8 cellular contexts compared by ENCODE assay signal in the genomic region with DNA sequence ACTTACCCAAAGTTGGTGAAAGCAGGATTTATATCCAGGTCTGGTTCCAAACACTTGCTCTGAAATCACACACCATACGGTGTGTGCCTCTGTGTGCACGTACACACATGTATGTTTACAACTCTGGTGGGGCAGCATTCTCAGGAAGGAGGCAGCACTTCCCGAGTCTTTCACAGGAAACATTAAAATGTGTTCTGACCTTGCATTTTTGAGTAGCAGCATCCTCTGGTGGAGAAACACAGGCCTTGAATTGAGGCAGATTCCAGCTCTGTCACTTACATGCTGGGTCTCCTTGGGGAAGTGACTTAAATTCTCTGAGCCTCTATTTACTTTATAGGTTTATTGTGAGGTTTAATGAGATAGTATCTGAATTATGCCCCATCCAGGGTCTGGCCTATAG.
DNase-seq lines count a peak whose midpoint lies in the region; ATAC-seq and TF ChIP-seq lines count a peak whose summit lies in the region.

No MANE protein-coding gene starts in this region.

- no peaks in the 10 kb centered on the region for H3K27me3 ChIP-seq in RWPE2 (ENCODE audit: insufficient read depth, poor library complexity, severe bottlenecking)
- no peaks in the 10 kb centered on the region for H3K27me3 ChIP-seq in spleen (replicated peaks in 1 of 7)
- H3K27me3 ChIP-seq in CD8-positive, alpha-beta memory T cell (ENCODE audit: insufficient read depth, low read length, poor library complexity, severe bottlenecking) = no peaks in the 10 kb centered on the region

- TF ChIP-seq POLR2A in spleen (IDR thresholded peaks at IDR 0.05) = no peak

- peak overlapping the region in 1 of 7 donors; percentile 5 for H3K4me3 Mint-ChIP-seq in CD8-positive, alpha-beta memory T cell

- H3K36me3 ChIP-seq in RWPE2 (ENCODE audit: low read depth) = peaks cover 6% of the 10 kb centered on the region
- peaks cover 0 to 84% (median 34%) of the 10 kb centered on the region in 6 donors for H3K36me3 ChIP-seq in spleen
- H3K36me3 ChIP-seq in CD8-positive, alpha-beta memory T cell (ENCODE audit: insufficient read depth, low read length) = no peaks in the 10 kb centered on the region

- ATAC-seq in RWPE2 (ENCODE audit: low read depth) = no peak
- ATAC-seq in HG02759 (IDR thresholded peaks at IDR 0.05; ENCODE audit: unreplicated experiment) = no peak

- H3K27ac Mint-ChIP-seq in CD8-positive, alpha-beta memory T cell = peak overlapping the region in 4 of 8 donors; percentile 22 to 82 (median 56)

- POLR2A ChIA-PET in CD8-positive, alpha-beta memory T cell (lab: Charles Lee) = no interaction called here

- peaks cover 28 to 46% (median 41%) of the 10 kb centered on the region in 3 donors for H3K4me1 Mint-ChIP-seq in CD8-positive, alpha-beta memory T cell

- WGBS in spleen, 5 donors = 8 to 22% (median 15%) methylated on average over 3 of the region's 3 CpGs

- TF ChIP-seq CTCF in RWPE2 (IDR thresholded peaks at IDR 0.05; ENCODE audit: poor library complexity, severe bottlenecking) = peak; percentile 71
- TF ChIP-seq CTCF in spleen (IDR thresholded peaks at IDR 0.05 in 8 of 11, conservative IDR thresholded peaks at IDR 0.05 in 3 of 11) = peak in 10 of 11 experiments; percentile 20 to 58 (median 52)

- H3K4me1 ChIP-seq in RWPE2 (ENCODE audit: insufficient read depth, poor library complexity, severe bottlenecking) = peaks cover 5% of the 10 kb centered on the region
- H3K4me1 ChIP-seq in spleen = peaks cover 66 to 100% (median 90%) of the 10 kb centered on the region in 6 donors
- peaks cover 4% of the 10 kb centered on the region for H3K4me1 ChIP-seq in CD8-positive, alpha-beta memory T cell (ENCODE audit: insufficient read depth, low read length)

- H3K9me3 Mint-ChIP-seq in CD8-positive, alpha-beta memory T cell = no peaks in the 10 kb centered on the region

- no peaks in the 10 kb centered on the region for H3K27me3 Mint-ChIP-seq in CD8-positive, alpha-beta memory T cell

- intact Hi-C loops in spleen (cut with DNase I; ENCODE audit: low total_unique reads) = loop anchor here (5.0 kb wide), 1 partner anchor 143 kb away; no protein-coding TSS in a partner anchor

- CTCF ChIA-PET in CD8-positive, alpha-beta memory T cell (lab: Charles Lee) = interaction anchor here (0.8 to 6.5 kb wide), 6 partner anchors 12 to 143 kb away, joined by 3 to 45 read pairs (median 6); no protein-coding TSS in a partner anchor

- H3K4me3 ChIP-seq in RWPE2 (ENCODE audit: severe bottlenecking) (no peak overlapping the region), spleen (peak overlapping the region in 1 of 8 donors; percentile 37)
- no peak overlapping the region for H3K4me3 ChIP-seq in CD8-positive, alpha-beta memory T cell (ENCODE audit: low read length)

- H3K27ac ChIP-seq in RWPE2 (ENCODE audit: poor library complexity, severe bottlenecking) (no peak overlapping the region), spleen (peak overlapping the region; percentile 54 to 88 (median 75))
- no peak overlapping the region for H3K27ac ChIP-seq in CD8-positive, alpha-beta memory T cell (ENCODE audit: low read depth, low read length)

- H3K9me3 ChIP-seq in RWPE2 (ENCODE audit: severe bottlenecking) (no peaks in the 10 kb centered on the region), spleen (no peaks in the 10 kb centered on the region)
- no peaks in the 10 kb centered on the region for H3K9me3 ChIP-seq in CD8-positive, alpha-beta memory T cell (ENCODE audit: low read length)

- peaks cover 0 to 59% (median 2%) of the 10 kb centered on the region in 3 donors for H3K36me3 Mint-ChIP-seq in CD8-positive, alpha-beta memory T cell

- DNase-seq in DMS 273 (lab: John Stamatoyannopoulos, UW; ENCODE audit: unreplicated experiment) (peak; percentile 63), DMS 273 treated with DMSO at 0.1 percent for 48 hours (lab: John Stamatoyannopoulos, UW) (no peak), RWPE2 (ENCODE audit: low spot score) (no peak), fibroblast of peridontal ligament (ENCODE audit: extremely low read depth) (peak; percentile 75), spleen (peak; percentile 56), NCI-H2196 treated with DMSO at 0.1 percent for 48 hours (lab: John Stamatoyannopoulos, UW; ENCODE audit: unreplicated experiment) (no peak)
- DNase-seq in CD8-positive, alpha-beta memory T cell = no peak

Comparison
In these comparisons a context has a peak if more than half of its experiments do, and no peak if none do; other contexts are left out.
1. DNase-seq: peak in DMS 273 (single experiment), fibroblast of peridontal ligament (single experiment) and spleen (single experiment); none in DMS 273 treated with DMSO at 0.1 percent for 48 hours (single experiment), RWPE2 (single experiment), CD8-positive, alpha-beta memory T cell (0 of 5) and NCI-H2196 treated with DMSO at 0.1 percent for 48 hours (single experiment).
2. H3K27ac ChIP-seq: peak in spleen (8 of 8); none in RWPE2 (single experiment) and CD8-positive, alpha-beta memory T cell (single experiment).